In the genomic region with DNA sequence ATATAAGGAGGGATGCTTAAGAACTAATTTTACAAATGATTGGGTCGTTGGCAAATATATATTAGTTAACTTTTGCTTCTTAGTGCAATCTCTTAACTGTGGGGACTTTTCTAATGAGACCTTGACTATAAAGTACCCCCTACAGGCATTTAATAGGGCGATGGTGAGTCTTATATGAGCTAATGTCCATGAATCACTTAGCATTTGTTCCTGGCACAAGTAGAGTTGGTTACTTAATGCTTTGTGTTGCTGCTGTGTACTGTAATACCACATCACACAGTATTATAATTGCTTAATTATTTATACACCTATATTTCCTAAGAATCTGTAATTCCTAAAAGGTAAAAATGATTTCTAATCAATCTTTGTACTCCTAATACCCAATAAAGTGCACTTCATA, we compare ENCODE assay signal across 19 cellular contexts. TPM values are rescaled to one million over a fixed set of nuclear protein-coding genes. Genes with fewer than 3 reads are reported as not detected.
DNase-seq lines count a peak whose midpoint lies in the region; ATAC-seq, FAIRE-seq and TF ChIP-seq lines count a peak whose summit lies in the region.
"Had no signal": no experiment of that assay in that cellular context is flagged by ENCODE, and none has a peak within 500 bp of the region (broad histone marks: within the 10 kb centered on the region; RNA-seq: fewer than 3 reads in every experiment).

No MANE protein-coding gene starts in this region.

- FAIRE-seq in pancreas (lab: Jason Lieb, UNC) = no peak
- FAIRE-seq: A549, G401.6 had no signal

- H3K79me1 ChIP-seq in H9 (ENCODE audit: insufficient read depth, low read depth, low read length, poor library complexity, severe bottlenecking) = no peaks in the 10 kb centered on the region

- H2BK120ac ChIP-seq in H9 (ENCODE audit: low read depth, low read length, poor library complexity, severe bottlenecking) = no peak overlapping the region

- H3K4ac ChIP-seq in H9 (ENCODE audit: low read depth, low read length) = no peak overlapping the region

- H2BK12ac ChIP-seq in H9 (ENCODE audit: insufficient read length, low read depth, low read length) = no peak overlapping the region

- H3K4me1 ChIP-seq in GM23248 (ENCODE audit: insufficient read depth) (peaks cover 8% of the 10 kb centered on the region; the same call in 1 of the 2 replicates), PC-3 (ENCODE audit: insufficient read depth, low read length) (no peaks in the 10 kb centered on the region), H9 (ENCODE audit: insufficient read depth, low read length) (no peaks in the 10 kb centered on the region), pancreas (no peaks in the 10 kb centered on the region)
- H3K4me1 ChIP-seq: A549; BLaER1 treated with 17β-estradiol and CSF1 and Interleukin-3, amounts not matched to agents 10 nM and 100 nM had no signal

- no peaks in the 10 kb centered on the region for H3K9me3 ChIP-seq in GM23248 (ENCODE audit: low read depth)
- no peaks in the 10 kb centered on the region for H3K9me3 ChIP-seq in PC-3 (ENCODE audit: low read length)
- H3K9me3 ChIP-seq in H9 (ENCODE audit: control insufficient read depth, low read depth, low read length) = no peaks in the 10 kb centered on the region
- no peaks in the 10 kb centered on the region for H3K9me3 ChIP-seq in pancreas

- no peak overlapping the region for H3K9ac ChIP-seq in GM23248
- no peak overlapping the region for H3K9ac ChIP-seq in PC-3 (ENCODE audit: low read length)
- H3K9ac ChIP-seq in H9 (ENCODE audit: extremely low read depth, insufficient read length, low read length) = no peak overlapping the region
- H3K9ac ChIP-seq: BLaER1 treated with 17β-estradiol and CSF1 and Interleukin-3, amounts not matched to agents 10 nM and 100 nM had no signal

- H2BK15ac ChIP-seq in H9 (ENCODE audit: low read depth, low read length) = no peak overlapping the region

- H3K4me2 ChIP-seq in GM23248 (ENCODE audit: unreplicated experiment) (no peak overlapping the region), PC-3 (ENCODE audit: low read length) (no peak overlapping the region), H9 (ENCODE audit: insufficient read depth, insufficient read length, low read length) (no peak overlapping the region)
- H3K4me2 ChIP-seq: A549; BLaER1 treated with 17β-estradiol and CSF1 and Interleukin-3, amounts not matched to agents 10 nM and 100 nM had no signal

- in situ Hi-C loops in GM23248 (cut with MboI) = no loop called here

- H4K8ac ChIP-seq in H9 (replicated peaks; ENCODE audit: insufficient read length, low read depth, low read length) = no peak overlapping the region

- H3K18ac ChIP-seq in H9 (ENCODE audit: insufficient read length, low read depth, low read length) = no peak overlapping the region

- no peak overlapping the region for H3K4me3 Mint-ChIP-seq in H9
- H3K4me3 Mint-ChIP-seq: IgD-negative memory B cell had no signal

- BruUV-seq in PC-3 (replicated peaks; lab: Mats Ljungman, UMichigan) = no TSS peak

- H2BK20ac ChIP-seq in H9 (ENCODE audit: low read depth, low read length, poor library complexity, severe bottlenecking) = no peak overlapping the region

- no peaks in the 10 kb centered on the region; a peak in 1 of 7 replicates for H3K36me3 Mint-ChIP-seq in H9 (ENCODE audit: insufficient read depth in 1 of 3, low read depth in 3 of 3)

- POLR2A ChIA-PET in PC-3 (lab: Charles Lee; ENCODE audit: unreplicated experiment) = no interaction called here

- H3K14ac ChIP-seq in H9 (ENCODE audit: insufficient read depth, low read length) = no peak overlapping the region

- no peaks in the 10 kb centered on the region for H3K4me1 Mint-ChIP-seq in H9
- H3K4me1 Mint-ChIP-seq: IgD-negative memory B cell had no signal

- H2AFZ ChIP-seq in GM23248 (no peak overlapping the region), PC-3 (ENCODE audit: low read length) (no peak overlapping the region), H9 (ENCODE audit: low read length) (no peak overlapping the region)

- H4K20me1 ChIP-seq in GM23248 (ENCODE audit: insufficient read depth) (no peaks in the 10 kb centered on the region), PC-3 (ENCODE audit: low read length) (no peaks in the 10 kb centered on the region), H9 (ENCODE audit: control insufficient read depth, insufficient read depth, insufficient read length) (no peaks in the 10 kb centered on the region)
- H4K20me1 ChIP-seq: BLaER1 treated with 17β-estradiol and CSF1 and Interleukin-3, amounts not matched to agents 10 nM and 100 nM had no signal

- no peak overlapping the region for H3K23ac ChIP-seq in H9 (ENCODE audit: insufficient read length, low read depth, low read length)

- H2BK5ac ChIP-seq in H9 (ENCODE audit: insufficient read length, low read length) = no peak overlapping the region

- no peaks in the 10 kb centered on the region for H3K23me2 ChIP-seq in H9 (ENCODE audit: insufficient read length, low read depth, low read length, poor library complexity, severe bottlenecking)

- H3K79me2 ChIP-seq in GM23248 (ENCODE audit: insufficient read depth) (no peaks in the 10 kb centered on the region), PC-3 (ENCODE audit: low read length) (no peaks in the 10 kb centered on the region), H9 (ENCODE audit: insufficient read depth, low read length) (no peaks in the 10 kb centered on the region)

- peak; percentile 70 for DNase-seq in GM23248
- DNase-seq in PC-3 = peak; percentile 28
- peak; percentile 19 for DNase-seq in choroid plexus epithelial cell (ENCODE audit: low read depth)
- DNase-seq in iris pigment epithelial cell (ENCODE audit: low read depth) = peak; percentile 49
- DNase-seq in H9 = no peak
- DNase-seq in NOMO-1 (lab: John Stamatoyannopoulos, UW; ENCODE audit: unreplicated experiment in 2 of 2) = no peak
- no peak for DNase-seq in DMS53 treated with DMSO at 0.1 percent for 48 hours (lab: John Stamatoyannopoulos, UW; ENCODE audit: unreplicated experiment)
- DNase-seq in pancreas = no peak
- DNase-seq: DMS79 treated with DMSO at 0.1 percent for 48 hours; Kasumi-1; NCI-H1105; NCI-H510A; NCI-H748 treated with DMSO at 0.1 percent for 48 hours; NK-92 treated with Interleukin-12 subunit alpha and Interleukin-12 subunit beta, amount 100 ng/mL, for 24 hours had no signal

- H3K56ac ChIP-seq in H9 (ENCODE audit: insufficient read length, low read depth, low read length) = no peak overlapping the region

- no peaks in the 10 kb centered on the region for H3K36me3 ChIP-seq in GM23248 (ENCODE audit: low read depth)
- no peaks in the 10 kb centered on the region for H3K36me3 ChIP-seq in PC-3 (ENCODE audit: low read depth, low read length)
- no peaks in the 10 kb centered on the region for H3K36me3 ChIP-seq in pancreas
- H3K36me3 ChIP-seq: BLaER1 treated with 17β-estradiol and CSF1 and Interleukin-3, amounts not matched to agents 10 nM and 100 nM had no signal

- CTCF ChIA-PET in PC-3 (lab: Charles Lee) = no interaction called here

- intact Hi-C loops in PC-3 (cut with micrococcal nuclease) = no loop called here
- intact Hi-C loops in pancreas (cut with DNase I) = no loop called here

- TF ChIP-seq CTCF in PC-3 (conservative IDR thresholded peaks at IDR 0.05; ENCODE audit: low read depth, low read length) (no peak), choroid plexus epithelial cell (conservative IDR thresholded peaks at IDR 0.05; ENCODE audit: low read depth, low read length) (no peak), H9 (conservative IDR thresholded peaks at IDR 0.05) (no peak), pancreas (IDR thresholded peaks at IDR 0.05) (no peak)

- no peak overlapping the region for H2AK5ac ChIP-seq in H9 (ENCODE audit: insufficient read length, low read length)

- no peaks in the 10 kb centered on the region for H3F3A ChIP-seq in GM23248 (ENCODE audit: insufficient read depth)
- no peaks in the 10 kb centered on the region for H3F3A ChIP-seq in PC-3 (ENCODE audit: low read length, unreplicated experiment)

- no peak overlapping the region for H4K5ac ChIP-seq in H9 (ENCODE audit: insufficient read length, low read depth, low read length)

- H4K91ac ChIP-seq in H9 (ENCODE audit: insufficient read length, low read depth, low read length) = no peak overlapping the region

- peaks cover 1% of the 10 kb centered on the region for H3K27me3 Mint-ChIP-seq in H9 (ENCODE audit: low read depth)

- H3K27me3 ChIP-seq in GM23248 (replicated peaks; ENCODE audit: insufficient read depth) (no peaks in the 10 kb centered on the region), PC-3 (ENCODE audit: low read length) (no peaks in the 10 kb centered on the region), H9 (ENCODE audit: insufficient read depth, low read length) (no peaks in the 10 kb centered on the region), pancreas (no peaks in the 10 kb centered on the region)
- H3K27me3 ChIP-seq: BLaER1 treated with 17β-estradiol and CSF1 and Interleukin-3, amounts not matched to agents 10 nM and 100 nM had no signal

- H3K4me3 ChIP-seq in GM23248 (no peak overlapping the region), PC-3 (ENCODE audit: low read length) (no peak overlapping the region), choroid plexus epithelial cell (ENCODE audit: low read depth, low read length) (no peak overlapping the region), pancreas (no peak overlapping the region)
- H3K4me3 ChIP-seq: A549; BLaER1 treated with 17β-estradiol and CSF1 and Interleukin-3, amounts not matched to agents 10 nM and 100 nM had no signal

- H3K27ac ChIP-seq in GM23248 (no peak overlapping the region), PC-3 (ENCODE audit: low read length) (no peak overlapping the region), H9 (ENCODE audit: insufficient read length, low read depth, low read length) (no peak overlapping the region), pancreas (no peak overlapping the region)
- H3K27ac ChIP-seq: A549; BLaER1 treated with 17β-estradiol and CSF1 and Interleukin-3, amounts not matched to agents 10 nM and 100 nM; RWPE1 had no signal

- no peak overlapping the region for H3T11ph ChIP-seq in H9 (ENCODE audit: low read length)

- H3K27ac Mint-ChIP-seq in H9 = no peak overlapping the region
- H3K27ac Mint-ChIP-seq: IgD-negative memory B cell had no signal

- H3K9me3 Mint-ChIP-seq in H9 = peaks cover under 1 to 2% of the 10 kb centered on the region in 2 experiments; a peak in 3 of 5 replicates

- ATAC-seq in PC-3 (peak; percentile 15; the same call in 1 of the 2 replicates), pancreas (no peak)
- ATAC-seq: A549 had no signal

- no peaks in the 10 kb centered on the region for H3K9me2 ChIP-seq in GM23248 (ENCODE audit: insufficient read depth)
- H3K9me2 ChIP-seq in PC-3 (replicated peaks; ENCODE audit: low read length) = no peaks in the 10 kb centered on the region

- WGBS in GM23248 (ENCODE audit: low coverage in 1 of 2, low lambda C conversion rate in 2 of 2, missing lambda C conversion rate in 2 of 2), 2 experiments = 59 to 63% methylated on average over 2 of the region's 2 CpGs
- WGBS in H9 (ENCODE audit: extremely low coverage, insufficient read length, low lambda C conversion rate) = no CpG with 5 or more reads among the region's 2 CpGs
- WGBS in pancreas, 2 donors = 45 to 53% methylated on average over 2 of the region's 2 CpGs

RNA-seq across cellular contexts. Expression of a gene that starts 25.3 kb away (rescaled TPM):
- 116 and 126 TPM in 2 replicates for total RNA-seq in GM23248 (2014; rRNA removed; shearing (Covaris generic))
- 203 and 207 TPM in 2 replicates for polyA plus RNA-seq in GM23248 (2016; fragmentation: Nextera tagmentation; extraction: Ambion mirVana)
- 63.7 and 80.6 TPM in 2 replicates for total RNA-seq in PC-3 (2014; rRNA removed)
- total RNA-seq in H9 (2021) = 65.4 and 70.1 TPM in 2 replicates
- 10 to 100 TPM; 28.0 to 53.5 (median 43.4) TPM for total RNA-seq in pancreas
- polyA plus RNA-seq in pancreas = 10 to 100 TPM; 24.3 to 52.1 TPM

RNA-seq across cellular contexts. Expression of a gene that starts 33.5 kb away (rescaled TPM):
- 75.4 and 81.9 TPM in 2 replicates for total RNA-seq in GM23248 (2014; rRNA removed; shearing (Covaris generic))
- polyA plus RNA-seq in GM23248 (2016; fragmentation: Nextera tagmentation; extraction: Ambion mirVana) (75.1 and 78.2 TPM in 2 replicates), pancreas (10 to 100 TPM; 10.6 to 11.1 TPM)
- total RNA-seq in PC-3 (2014; rRNA removed) (193 and 209 TPM in 2 replicates), H9 (2021) (74.8 and 77.9 TPM in 2 replicates), pancreas (10 to 100 TPM; 13.0 to 25.5 (median 17.0) TPM)

Comparison
In these comparisons a context has a peak if more than half of its experiments do, and no peak if none do; other contexts are left out.
1. DNase-seq: peak in GM23248 (single experiment), PC-3 (single experiment), choroid plexus epithelial cell (single experiment) and iris pigment epithelial cell (single experiment); none in H9 (single experiment), NOMO-1 (0 of 2), DMS53 treated with DMSO at 0.1 percent for 48 hours (single experiment) and pancreas (0 of 6).